Comparison of ENCODE assay signal across 8 cellular contexts in the genomic region with DNA sequence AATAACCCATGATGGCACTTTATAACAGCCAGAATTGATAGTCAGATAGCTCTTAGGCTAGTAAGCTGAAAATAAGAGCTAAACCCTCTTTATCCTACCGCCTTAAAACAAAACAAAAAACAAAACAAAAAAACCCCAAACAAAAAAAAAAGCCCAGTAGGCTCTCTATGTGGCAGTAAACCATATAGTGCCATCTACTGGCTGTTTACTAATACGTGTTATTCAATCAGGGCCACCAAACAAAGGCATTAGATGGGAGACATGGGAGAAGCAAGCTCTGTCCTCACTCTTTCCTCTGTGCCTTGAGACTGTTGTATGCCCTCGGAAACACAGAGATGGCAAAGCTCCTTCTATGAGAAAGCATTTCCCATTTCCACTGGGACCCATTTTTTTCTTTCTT.
A peak's percentile ranks its signal among the peaks of the same experiment; 100 is the strongest.
DNase-seq lines count a peak whose midpoint lies in the region; ATAC-seq, FAIRE-seq and TF ChIP-seq lines count a peak whose summit lies in the region.

No MANE protein-coding gene starts in this region.

- DNase-seq in ACHN (peak; percentile 47), HT1080 (ENCODE audit: low read depth) (peak; percentile 34), NCI-H774 (lab: John Stamatoyannopoulos, UW) (peak; percentile 42), endothelial cell of umbilical vein (ENCODE audit: low read depth, low spot score) (peak; percentile 36), pancreas (no peak), posterior vena cava (ENCODE audit: low spot score) (no peak)
- DNase-seq in activated CD4-positive, CD25-positive, alpha-beta regulatory T cell treated with anti-CD3 and anti-CD28 coated beads, Interleukin-2, amount 50 U/mL, for 72 hours = no peak

- no peaks in the 10 kb centered on the region for H4K20me1 ChIP-seq in endothelial cell of umbilical vein (replicated peaks; ENCODE audit: control insufficient read depth, extremely low read depth, insufficient read depth, low read length)

- BruUV-seq in endothelial cell of umbilical vein (replicated peaks; lab: Mats Ljungman, UMichigan) = no TSS peak

- no peaks in the 10 kb centered on the region for H3K9me3 ChIP-seq in endothelial cell of umbilical vein (replicated peaks; ENCODE audit: control insufficient read depth, insufficient read depth, low read length)
- no peaks in the 10 kb centered on the region for H3K9me3 ChIP-seq in pancreas

- H2AFZ ChIP-seq in endothelial cell of umbilical vein (ENCODE audit: low read depth, low read length) = peak overlapping the region; percentile 71

- peak; percentile 24 to 48 for TF ChIP-seq CTCF in endothelial cell of umbilical vein (IDR thresholded peaks at IDR 0.05; ENCODE audit: extremely low read depth in 1 of 2, insufficient read depth in 1 of 2, low read depth in 1 of 2, low read length in 2 of 2)
- peak in 3 of 4 donors; percentile 27 to 36 (median 30) for TF ChIP-seq CTCF in pancreas (IDR thresholded peaks at IDR 0.05)

- TF ChIP-seq POLR2A in GM18505 (IDR thresholded peaks at IDR 0.05; ENCODE audit: borderline replicate concordance, extremely low read depth, insufficient read depth, insufficient read length) (no peak), endothelial cell of umbilical vein (IDR thresholded peaks at IDR 0.05; ENCODE audit: low read depth, low read length) (no peak)

- no peak overlapping the region for H3K4me2 ChIP-seq in endothelial cell of umbilical vein (ENCODE audit: insufficient read depth, low read length)

- H3K27me3 ChIP-seq in endothelial cell of umbilical vein (ENCODE audit: control insufficient read depth in 2 of 2, insufficient read depth in 2 of 2, low read length in 2 of 2) (no peaks in the 10 kb centered on the region), pancreas (peaks cover 0 to 11% (median 0%) of the 10 kb centered on the region in 4 donors)

- H3K9ac ChIP-seq in endothelial cell of umbilical vein (replicated peaks; ENCODE audit: extremely low read depth, insufficient read depth, low read length) = no peak overlapping the region

- CTCF ChIA-PET in endothelial cell of umbilical vein (lab: Charles Lee) = interaction anchor here (0.6 to 4.2 kb wide), 14 partner anchors 9 to 580 kb away, joined by 3 to 47 read pairs (median 4); a partner anchor contains a TSS

- no peaks in the 10 kb centered on the region for H3K9me1 ChIP-seq in endothelial cell of umbilical vein (replicated peaks; ENCODE audit: control insufficient read depth, extremely low read depth, insufficient read depth, low read length)

- 19 to 22% methylated on average over 3 of the region's 3 CpGs for WGBS in pancreas, 2 donors

- H3K79me2 ChIP-seq in endothelial cell of umbilical vein (ENCODE audit: control insufficient read depth, insufficient read depth, low read length) = no peaks in the 10 kb centered on the region

- H3K4me3 ChIP-seq in endothelial cell of umbilical vein (replicated peaks in 1 of 3; ENCODE audit: insufficient read depth in 1 of 3, low read depth in 1 of 3, low read length in 3 of 3) (no peak overlapping the region), pancreas (no peak overlapping the region)

- intact Hi-C loops in endothelial cell of umbilical vein (cut with micrococcal nuclease) (loop anchor here (1.0 to 5.0 kb wide), 3 partner anchors 46 to 580 kb away; no protein-coding TSS in a partner anchor), pancreas (cut with DNase I) (no loop called here), posterior vena cava (cut with DNase I) (no loop called here)

- no peaks in the 10 kb centered on the region for H3K36me3 ChIP-seq in endothelial cell of umbilical vein (ENCODE audit: control insufficient read depth in 2 of 2, extremely low read depth in 1 of 2, insufficient read depth in 2 of 2, low read length in 2 of 2)
- H3K36me3 ChIP-seq in pancreas = no peaks in the 10 kb centered on the region

- H3K27ac ChIP-seq in endothelial cell of umbilical vein (ENCODE audit: insufficient read depth, low read depth, low read length) = no peak overlapping the region
- no peak overlapping the region for H3K27ac ChIP-seq in pancreas

- POLR2A ChIA-PET in endothelial cell of umbilical vein (lab: Charles Lee) = no interaction called here

- FAIRE-seq in endothelial cell of umbilical vein (lab: Jason Lieb, UNC) (peak; percentile 77), pancreas (lab: Jason Lieb, UNC) (peak; percentile 80)

- ATAC-seq in GM18505 (IDR thresholded peaks at IDR 0.05; ENCODE audit: unreplicated experiment) (peak; percentile 56), pancreas (peak in 3 of 4 donors; percentile 59 to 74 (median 67))

- in situ Hi-C loops in ACHN (cut with HindIII; ENCODE audit: low pct_ligation_motif_present, low pct_unique_long_range_greater_than_20kb, low sequenced_read_pairs) = no loop called here

- dilution Hi-C loops in endothelial cell of umbilical vein (cut with MboI; ENCODE audit: extremely low pct_ligation_motif_present, low sequenced_read_pairs) = no loop called here

- H3K4me1 ChIP-seq in endothelial cell of umbilical vein (ENCODE audit: control insufficient read depth, extremely low read depth, insufficient read depth, low read length) = peaks cover 4% of the 10 kb centered on the region
- H3K4me1 ChIP-seq in pancreas = no peaks in the 10 kb centered on the region

TF ChIP-seq in endothelial cell of umbilical vein, 7 proteins besides CTCF, POLR2A, EP300 and RAD21:
- TF ChIP-seq JUN (IDR thresholded peaks at IDR 0.05; ENCODE audit: borderline replicate concordance, insufficient read depth, insufficient read length, low read depth) = no peak
- no peak for TF ChIP-seq EZH2 (IDR thresholded peaks at IDR 0.05; ENCODE audit: borderline replicate concordance, low read depth, low read length, severe bottlenecking)
- TF ChIP-seq MYC (IDR thresholded peaks at IDR 0.05; ENCODE audit: low read depth, low read length) = no peak
- no peak for TF ChIP-seq FOS (IDR thresholded peaks at IDR 0.05; ENCODE audit: borderline replicate concordance, insufficient read depth, low read length)
- no peak for TF ChIP-seq POLR2AphosphoS5 (IDR thresholded peaks at IDR 0.05; ENCODE audit: insufficient read depth, low read depth, low read length)
- no peak for TF ChIP-seq GATA2 (IDR thresholded peaks at IDR 0.05; ENCODE audit: insufficient read depth, insufficient read length, low read depth, low read length)
- TF ChIP-seq, protein P1, sequence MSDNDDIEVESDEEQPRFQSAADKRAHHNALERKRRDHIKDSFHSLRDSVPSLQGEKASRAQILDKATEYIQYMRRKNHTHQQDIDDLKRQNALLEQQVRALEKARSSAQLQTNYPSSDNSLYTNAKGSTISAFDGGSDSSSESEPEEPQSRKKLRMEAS (IDR thresholded peaks at IDR 0.05; ENCODE audit: insufficient read depth, insufficient read length) = no peak

Comparison
In these comparisons a context has a peak if more than half of its experiments do, and no peak if none do; other contexts are left out.
1. DNase-seq: peak in ACHN (single experiment), HT1080 (single experiment), NCI-H774 (single experiment) and endothelial cell of umbilical vein (single experiment); none in pancreas (0 of 6), posterior vena cava (single experiment) and activated CD4-positive, CD25-positive, alpha-beta regulatory T cell treated with anti-CD3 and anti-CD28 coated beads, Interleukin-2, amount 50 U/mL, for 72 hours (single experiment).